Comparison of ENCODE assay signal across 21 cellular contexts in the genomic region with DNA sequence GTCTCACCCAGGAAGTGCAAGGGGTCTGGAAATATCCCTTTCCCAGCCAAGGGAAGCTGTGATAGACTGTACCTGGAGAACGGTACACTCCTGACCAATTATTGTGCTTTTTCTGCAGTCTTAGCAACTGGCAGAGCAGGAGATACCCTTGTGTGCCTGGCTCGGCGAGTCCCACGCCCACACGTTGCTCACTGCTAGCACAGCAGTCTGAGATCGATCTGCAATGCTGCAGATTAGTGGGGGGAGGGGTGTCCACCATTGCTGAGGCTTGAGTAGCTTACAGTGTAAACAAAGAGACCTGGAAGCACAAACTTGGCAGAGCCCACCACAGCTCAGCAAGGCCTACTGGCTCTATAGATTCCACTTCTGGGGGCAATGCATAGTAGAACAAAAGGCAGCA.
"Had no signal": no experiment of that assay in that cellular context is flagged by ENCODE, and none has a peak within 500 bp of the region (broad histone marks: within the 10 kb centered on the region; RNA-seq: fewer than 3 reads in every experiment).

No MANE protein-coding gene starts in this region.

- H3K4me3 ChIP-seq: dorsolateral prefrontal cortex, hepatocyte, lower lobe of right lung, right atrium auricular region, sigmoid colon, skin epidermis, testis, tibial nerve, upper lobe of right lung, vagina had no signal

- H3K36me3 ChIP-seq: lower lobe of right lung, right atrium auricular region, sigmoid colon, tibial nerve, upper lobe of right lung, vagina had no signal

- H3K4me1 ChIP-seq: lower lobe of right lung, right atrium auricular region, sigmoid colon, testis, tibial nerve, upper lobe of right lung, vagina had no signal

- H3K27me3 ChIP-seq: hepatocyte, right atrium auricular region, sigmoid colon, testis, tibial nerve, upper lobe of right lung, vagina had no signal

- ATAC-seq: left colon; lower lobe of right lung; natural killer cell treated with Interleukin-12 subunit alpha and Interleukin-12 subunit beta and Interleukin-15 and Interleukin-18, amount 100 ng/mL, for 72 hours; stimulated activated naive B cell treated with anti-CD40 and anti-IgM and Interleukin-4, amounts not matched to agents 10 μg/mL and 1 μg/mL and 100 μg/mL, for 72 hours; stimulated activated naive CD8-positive, alpha-beta T cell treated with anti-CD3 and anti-CD28 coated beads, Interleukin-15, amount 100 ng/mL, for 72 hours; upper lobe of right lung had no signal

- H3K9me3 ChIP-seq: lower lobe of right lung, sigmoid colon, testis, upper lobe of right lung, vagina had no signal

- DNase-seq: cortex of kidney; dorsolateral prefrontal cortex; effector CD8-positive, alpha-beta T cell; foreskin melanocyte; head of caudate nucleus; kidney; left colon; lower lobe of right lung; sigmoid colon; stimulated activated CD4-positive, alpha-beta T cell treated with anti-CD3 and anti-CD28 coated beads, Interleukin-2, amount 100 ng/mL, for 24 hours; stimulated activated CD4-positive, alpha-beta T cell treated with anti-CD3 and anti-CD28 coated beads, Interleukin-4, amount 100 ng/mL, for 4 hours; stimulated activated naive B cell treated with anti-CD40 and anti-IgM and Interleukin-4, amounts not matched to agents 10 μg/mL and 1 μg/mL and 100 μg/mL, for 72 hours; stimulated activated naive CD8-positive, alpha-beta T cell treated with anti-CD3 and anti-CD28 coated beads, Interleukin-15, amount 100 ng/mL, for 72 hours; testis; upper lobe of right lung had no signal

- H3K27ac ChIP-seq: dorsolateral prefrontal cortex, hepatocyte, lower lobe of right lung, right atrium auricular region, sigmoid colon, skin epidermis, testis, tibial nerve, upper lobe of right lung, vagina had no signal
